17 cellular contexts compared by ENCODE assay signal in the genomic region with DNA sequence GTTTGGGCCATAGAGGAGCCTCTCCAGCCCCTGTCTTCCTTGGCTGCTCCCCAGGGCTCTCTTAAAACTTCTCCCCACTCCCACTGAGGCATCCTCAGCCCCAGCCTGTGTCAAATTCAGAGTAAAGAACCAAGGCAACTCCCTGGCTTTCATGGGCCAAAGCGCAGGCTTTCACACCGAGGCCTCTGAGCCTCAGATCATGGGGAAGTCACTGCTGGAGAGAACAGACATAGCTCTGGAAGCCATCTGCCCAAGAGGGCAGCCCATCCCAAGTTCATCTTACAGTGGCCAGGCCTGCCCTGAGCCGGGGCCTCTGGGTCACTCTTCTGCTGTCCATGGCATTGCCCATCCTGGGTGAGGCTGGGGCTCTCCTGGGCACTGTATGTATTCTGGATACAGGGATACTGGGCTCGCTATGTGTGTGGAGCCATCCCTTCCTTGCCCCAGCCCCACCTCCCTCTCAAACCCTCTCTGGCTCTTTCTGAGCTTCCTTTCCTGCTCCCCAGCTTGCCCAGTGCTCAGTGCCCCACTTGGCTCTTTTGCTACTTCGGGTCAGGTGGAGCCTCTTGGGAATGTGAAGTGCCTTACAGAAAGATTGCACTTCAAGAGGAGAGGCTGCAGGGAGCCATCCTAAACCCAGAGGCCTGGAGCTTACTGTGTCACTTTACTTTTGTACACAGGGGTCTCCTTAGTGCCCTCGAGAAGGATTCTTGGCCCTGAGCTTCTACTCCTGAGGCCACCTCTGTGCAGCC. TPM values are rescaled to one million over a fixed set of nuclear protein-coding genes. Genes with fewer than 3 reads are reported as not detected.
"Had no signal": no experiment of that assay in that cellular context is flagged by ENCODE, and none has a peak within 500 bp of the region (broad histone marks: within the 10 kb centered on the region; RNA-seq: fewer than 3 reads in every experiment).

No MANE protein-coding gene starts in this region.

- H3K27me3 ChIP-seq: breast epithelium, transverse colon had no signal

- ATAC-seq: right cardiac atrium had no signal

- H3K4me1 ChIP-seq: breast epithelium had no signal

- H3K4me3 ChIP-seq: breast epithelium, left ventricle myocardium inferior, skin epidermis, transverse colon had no signal

- H3K4me3 Mint-ChIP-seq: activated CD4-positive, alpha-beta T cell treated with anti-CD3 and anti-CD28 coated beads, Interleukin-2, amount 10 ng/mL, durations not matched to agents 24 days and 14 days; activated CD8-positive, alpha-beta T cell treated with anti-CD3 and anti-CD28 coated beads, Interleukin-2, amount 10 ng/mL, durations not matched to agents 7 days and 5 days; nephron progenitor cell had no signal

- H3K27ac Mint-ChIP-seq: activated CD4-positive, alpha-beta T cell treated with anti-CD3 and anti-CD28 coated beads, Interleukin-2, amount 10 ng/mL, durations not matched to agents 24 days and 14 days; activated CD8-positive, alpha-beta T cell treated with anti-CD3 and anti-CD28 coated beads, Interleukin-2, amount 10 ng/mL, durations not matched to agents 7 days and 5 days; nephron progenitor cell; progenitor cell of endocrine pancreas had no signal

- H3K9me3 ChIP-seq: breast epithelium, left ventricle myocardium inferior, transverse colon had no signal

- H3K27me3 Mint-ChIP-seq: activated CD4-positive, alpha-beta T cell treated with anti-CD3 and anti-CD28 coated beads, Interleukin-2, amount 10 ng/mL, durations not matched to agents 24 days and 14 days had no signal

- H3K36me3 ChIP-seq: breast epithelium, transverse colon had no signal

- H3K9me3 Mint-ChIP-seq: activated CD4-positive, alpha-beta T cell treated with anti-CD3 and anti-CD28 coated beads, Interleukin-2, amount 10 ng/mL, durations not matched to agents 24 days and 14 days; nephron progenitor cell had no signal

- H3K27ac ChIP-seq: breast epithelium, left ventricle myocardium inferior, transverse colon had no signal

- DNase-seq: activated CD4-positive, CD25-positive, alpha-beta regulatory T cell; activated naive CD4-positive, alpha-beta T cell; activated T-cell treated with anti-CD3 and anti-CD28 coated beads for 4 hours; anterior cingulate cortex; cerebellar nuclear complex; left ventricle myocardium inferior; nephron progenitor cell; occipital lobe; right cardiac atrium; stimulated activated naive CD4-positive, alpha-beta T cell treated with Interleukin-2 at 50 U/mL for 16 hours; substantia nigra; transverse colon had no signal

- H3K4me1 Mint-ChIP-seq: activated CD4-positive, alpha-beta T cell treated with anti-CD3 and anti-CD28 coated beads, Interleukin-2, amount 10 ng/mL, durations not matched to agents 24 days and 14 days had no signal

RNA-seq across cellular contexts. Expression of a gene that starts 33.0 kb away (rescaled TPM):
- total RNA-seq: activated CD4-positive, alpha-beta T cell treated with anti-CD3 and anti-CD28 coated beads, Interleukin-2, amount 10 ng/mL, durations not matched to agents 24 days and 14 days; activated CD8-positive, alpha-beta T cell treated with anti-CD3 and anti-CD28 coated beads, Interleukin-2, amount 10 ng/mL, durations not matched to agents 7 days and 5 days had no signal
